Comparison of ENCODE assay signal across 11 cellular contexts in the genomic region with DNA sequence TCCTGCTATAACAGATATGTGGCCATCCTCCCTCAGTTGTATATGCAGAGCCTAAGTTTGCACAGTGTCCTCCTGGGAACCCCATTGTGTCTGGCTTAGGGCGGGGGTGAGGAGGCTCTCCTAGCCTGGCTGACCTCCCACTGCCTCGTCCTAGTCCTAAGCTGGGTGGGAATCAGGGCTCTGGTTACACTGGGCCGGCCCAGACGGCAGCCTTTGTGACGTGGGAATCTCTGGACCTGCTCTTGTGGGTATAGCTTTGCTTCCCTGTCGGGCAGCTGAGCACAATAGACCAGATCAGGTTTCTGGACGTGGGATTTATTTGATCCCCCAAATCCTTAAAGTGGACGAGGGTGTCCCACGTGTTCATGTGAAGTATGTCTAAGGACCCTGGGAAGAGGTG. TPM values are rescaled to one million over a fixed set of nuclear protein-coding genes. Genes with fewer than 3 reads are reported as not detected.
DNase-seq lines count a peak whose midpoint lies in the region; FAIRE-seq and TF ChIP-seq lines count a peak whose summit lies in the region.
"Had no signal": no experiment of that assay in that cellular context is flagged by ENCODE, and none has a peak within 500 bp of the region (broad histone marks: within the 10 kb centered on the region; RNA-seq: fewer than 3 reads in every experiment).

No MANE protein-coding gene starts in this region.

- H3K4me1 ChIP-seq in endodermal cell (ENCODE audit: control insufficient read depth, insufficient read depth, low read length): peaks cover 28% of the 10 kb centered on the region
- H3K4me1 ChIP-seq in mesenchymal stem cell (ENCODE audit: control insufficient read depth, insufficient read depth, low read depth, low read length): peaks cover 13% of the 10 kb centered on the region
- peaks cover 3 to 92% (median 82%) of the 10 kb centered on the region in 5 donors for H3K4me1 ChIP-seq in subcutaneous abdominal adipose tissue (ENCODE audit: control insufficient read depth in 5 of 5, insufficient read depth in 5 of 5, low read length in 5 of 5)

- no peak overlapping the region for H4K8ac ChIP-seq in mesenchymal stem cell (ENCODE audit: low read length)

- H3K14ac ChIP-seq in mesenchymal stem cell (ENCODE audit: low read length in 2 of 2): no peak overlapping the region

- FAIRE-seq in GM12891 (lab: Jason Lieb, UNC): no peak
- FAIRE-seq: K562 had no signal

- peak overlapping the region; percentile 0 for H4K91ac ChIP-seq in mesenchymal stem cell (ENCODE audit: low read length)

- DNase-seq in NCI-H526 (lab: John Stamatoyannopoulos, UW): peak; percentile 38 to 73
- peak; percentile 82 for DNase-seq in endodermal cell
- DNase-seq in mesenchymal stem cell: peak; percentile 28
- no peak for DNase-seq in 8988T
- no peak for DNase-seq in activated CD4-positive, alpha-beta T cell treated with anti-CD3 and anti-CD28 coated beads, Interleukin-2, amount 50 U/mL, for 1 hour
- no peak for DNase-seq in NCI-H446 treated with DMSO at 0.1 percent for 48 hours (lab: John Stamatoyannopoulos, UW)
- no peak for DNase-seq in GM12891 (ENCODE audit: insufficient read length, low spot score)
- DNase-seq: foreskin melanocyte had no signal

- H2BK15ac ChIP-seq in mesenchymal stem cell (ENCODE audit: low read depth, poor library complexity, severe bottlenecking): no peak overlapping the region

- peaks cover 73% of the 10 kb centered on the region for H3K4me1 Mint-ChIP-seq in endodermal cell

- H3K79me1 ChIP-seq in mesenchymal stem cell (replicated peaks; ENCODE audit: low read length, poor library complexity, severe bottlenecking): no peaks in the 10 kb centered on the region

- no peak overlapping the region for H3K4ac ChIP-seq in mesenchymal stem cell (ENCODE audit: low read depth in 1 of 2, low read length in 2 of 2)

- peak overlapping the region; percentile 78 for H3K4me3 Mint-ChIP-seq in endodermal cell

- no peak overlapping the region for H2BK5ac ChIP-seq in mesenchymal stem cell (ENCODE audit: low read depth, low read length, poor library complexity, severe bottlenecking)

- no peak overlapping the region for H2BK12ac ChIP-seq in mesenchymal stem cell (ENCODE audit: low read length in 2 of 2)

- no peak overlapping the region for H2AK5ac ChIP-seq in mesenchymal stem cell (ENCODE audit: low read length, severe bottlenecking)

- peak overlapping the region; percentile 98 for H3K9ac ChIP-seq in endodermal cell (ENCODE audit: extremely low read depth, low read length, poor library complexity, severe bottlenecking)
- peak overlapping the region; percentile 93 for H3K9ac ChIP-seq in mesenchymal stem cell (ENCODE audit: low read length)
- H3K9ac ChIP-seq in subcutaneous abdominal adipose tissue (ENCODE audit: low read length in 5 of 5): peak overlapping the region; percentile 40 to 79 (median 65)

- H3K27ac Mint-ChIP-seq in endodermal cell: peak overlapping the region; percentile 90

- H3K27ac ChIP-seq in endodermal cell (ENCODE audit: low read depth, low read length): no peak overlapping the region
- H3K27ac ChIP-seq in mesenchymal stem cell (ENCODE audit: low read length, poor library complexity, severe bottlenecking): no peak overlapping the region
- peak overlapping the region; percentile 96 for H3K27ac ChIP-seq in subcutaneous abdominal adipose tissue (ENCODE audit: low read depth, low read length)
- H3K27ac ChIP-seq: SJSA1 had no signal

- H3K9me3 ChIP-seq in endodermal cell (ENCODE audit: control insufficient read depth, low read length) (no peaks in the 10 kb centered on the region), mesenchymal stem cell (ENCODE audit: control insufficient read depth, low read length) (no peaks in the 10 kb centered on the region), subcutaneous abdominal adipose tissue (ENCODE audit: control insufficient read depth in 5 of 5, low read length in 5 of 5) (no peaks in the 10 kb centered on the region)
- H3K9me3 ChIP-seq: SJSA1 had no signal

- no peak overlapping the region for H2BK120ac ChIP-seq in mesenchymal stem cell (ENCODE audit: low read depth, low read length)

- TF ChIP-seq POLR2A in GM12891 (IDR thresholded peaks at IDR 0.05; ENCODE audit: low read depth, low read length): no peak

- H3K36me3 ChIP-seq in endodermal cell (ENCODE audit: control insufficient read depth, insufficient read depth, low read length) (peaks cover 70% of the 10 kb centered on the region), mesenchymal stem cell (ENCODE audit: control insufficient read depth in 1 of 2, insufficient read depth in 2 of 2, low read depth in 1 of 2, low read length in 2 of 2) (peaks cover 0 to 12% of the 10 kb centered on the region in 2 experiments), subcutaneous abdominal adipose tissue (ENCODE audit: control insufficient read depth in 5 of 5, insufficient read depth in 5 of 5, low read length in 5 of 5) (peaks cover 0 to 16% (median 2%) of the 10 kb centered on the region in 5 donors)
- H3K36me3 ChIP-seq: SJSA1 had no signal

- peaks cover 38% of the 10 kb centered on the region for H3K36me3 Mint-ChIP-seq in endodermal cell (ENCODE audit: low read depth)

- no peak overlapping the region for H3K4me2 ChIP-seq in mesenchymal stem cell (ENCODE audit: low read length, poor library complexity, severe bottlenecking)

- peaks cover 12% of the 10 kb centered on the region for H3K27me3 Mint-ChIP-seq in endodermal cell (ENCODE audit: insufficient read depth)

- H3K18ac ChIP-seq in mesenchymal stem cell (ENCODE audit: low read depth in 1 of 2, low read length in 2 of 2): no peak overlapping the region

- peak overlapping the region; percentile 93 for H3K4me3 ChIP-seq in endodermal cell (ENCODE audit: low read length)
- H3K4me3 ChIP-seq in mesenchymal stem cell (ENCODE audit: insufficient read depth in 1 of 2, low read depth in 1 of 2, low read length in 2 of 2): peak overlapping the region in 1 of 2 experiments; percentile 93
- H3K4me3 ChIP-seq in subcutaneous abdominal adipose tissue (ENCODE audit: low read depth in 1 of 5, low read length in 5 of 5): peak overlapping the region; percentile 47 to 94 (median 76)
- H3K4me3 ChIP-seq: K562, SJSA1 had no signal

- no peak overlapping the region for H3K23ac ChIP-seq in mesenchymal stem cell (ENCODE audit: low read length in 2 of 2)

- TF ChIP-seq CTCF in endodermal cell (conservative IDR thresholded peaks at IDR 0.05): no peak

- H3K9me3 Mint-ChIP-seq in endodermal cell: no peaks in the 10 kb centered on the region

- no peak overlapping the region for H2AFZ ChIP-seq in mesenchymal stem cell (ENCODE audit: low read depth, low read length)

- WGBS in endodermal cell (ENCODE audit: insufficient coverage in 1 of 2, insufficient read length in 1 of 2), 2 experiments: 47% methylated on average over 7 to 9 of the region's 9 CpGs
- WGBS in mesenchymal stem cell: 65% methylated on average over 9 of the region's 9 CpGs

- H3K27me3 ChIP-seq in endodermal cell (ENCODE audit: control insufficient read depth, insufficient read depth, low read length, poor library complexity, severe bottlenecking) (no peaks in the 10 kb centered on the region), mesenchymal stem cell (ENCODE audit: control insufficient read depth in 1 of 2, insufficient read depth in 1 of 2, low read length in 2 of 2) (peaks cover 0 to 37% of the 10 kb centered on the region in 2 experiments), subcutaneous abdominal adipose tissue (ENCODE audit: control insufficient read depth in 5 of 5, insufficient read depth in 4 of 5, low read length in 5 of 5) (no peaks in the 10 kb centered on the region)
- H3K27me3 ChIP-seq: SJSA1 had no signal

TF ChIP-seq in GM12891, 5 proteins besides CTCF, POLR2A, EP300 and RAD21:
- TF ChIP-seq PAX5 (IDR thresholded peaks at IDR 0.05; ENCODE audit: insufficient read depth, low read length, severe bottlenecking): no peak
- TF ChIP-seq POU2F2 (IDR thresholded peaks at IDR 0.05; ENCODE audit: low read depth, low read length): no peak
- TF ChIP-seq POLR2AphosphoS5 (IDR thresholded peaks at IDR 0.05; ENCODE audit: low read depth, low read length): no peak
- no peak for TF ChIP-seq TAF1 (IDR thresholded peaks at IDR 0.05; ENCODE audit: low read depth, low read length)
- TF ChIP-seq SPI1 (IDR thresholded peaks at IDR 0.05; ENCODE audit: low read depth, low read length): no peak

RNA-seq across cellular contexts. Expression of a gene that starts 2.9 kb away (rescaled TPM):
- 100 to 1,000 TPM in 1 of 2 donors, 10 to 100 TPM in 1; 76.9 to 110 TPM for total RNA-seq in endodermal cell
- polyA plus RNA-seq in endodermal cell (2013, experiment 1 of 2): 53.8 TPM
- polyA plus RNA-seq in endodermal cell (2013, experiment 2 of 2): 66.2 TPM
- 40.4 TPM for polyA plus RNA-seq in mesenchymal stem cell (2013, experiment 1 of 2)
- 43.3 TPM for polyA plus RNA-seq in mesenchymal stem cell (2013, experiment 2 of 2)
- 13.3 TPM for polyA plus RNA-seq in GM12891 (2012; ENCODE audit: low read depth, missing spikeins)
- polyA plus RNA-seq: K562 had no signal

Comparison
In these comparisons a context has a peak if more than half of its experiments do, and no peak if none do; other contexts are left out.
1. DNase-seq: peak in NCI-H526 (2 of 2), endodermal cell (single experiment) and mesenchymal stem cell (single experiment); none in 8988T (single experiment), activated CD4-positive, alpha-beta T cell treated with anti-CD3 and anti-CD28 coated beads, Interleukin-2, amount 50 U/mL, for 1 hour (single experiment), NCI-H446 treated with DMSO at 0.1 percent for 48 hours (single experiment) and GM12891 (single experiment).
2. Peak in every context shown above with its lines, with median percentiles within 50 percentile points of each other: H3K9ac ChIP-seq.